9 cellular contexts compared by ENCODE assay signal in genomic region chr4:153083447-153083921, GRCh38.
A peak's percentile ranks its signal among the peaks of the same experiment; 100 is the strongest.
DNase-seq lines count a peak whose midpoint lies in the region; ATAC-seq, FAIRE-seq and TF ChIP-seq lines count a peak whose summit lies in the region.
"Had no signal": no experiment of that assay in that cellular context is flagged by ENCODE, and none has a peak within 500 bp of the region (broad histone marks: within the 10 kb centered on the region; RNA-seq: fewer than 3 reads in every experiment).

No MANE protein-coding gene starts in this region.

- H3K9ac ChIP-seq in mucosa of stomach (ENCODE audit: low read length): peak overlapping the region; percentile 32

- TF ChIP-seq CTCF in D721Med (IDR thresholded peaks at IDR 0.05; ENCODE audit: insufficient read depth, missing control alignments): peak; percentile 68

- H3K9me3 ChIP-seq in mucosa of stomach (ENCODE audit: control insufficient read depth, low read length): no peaks in the 10 kb centered on the region

- no peaks in the 10 kb centered on the region for H3K27me3 ChIP-seq in mucosa of stomach (ENCODE audit: control insufficient read depth, insufficient read depth, low read length)

- no peak overlapping the region for H3K27ac Mint-ChIP-seq in activated CD8-positive, alpha-beta memory T cell treated with anti-CD3 and anti-CD28 coated beads, Interleukin-2, amount 10 ng/mL, durations not matched to agents 7 days and 5 days
- H3K27ac Mint-ChIP-seq: dendritic cell treated with granulocyte-macrophage colony-stimulating factor and Interleukin-4, amounts not matched to agents 40 ng/mL and 50 ng/mL, for 4 days had no signal

- peaks cover 8% of the 10 kb centered on the region for H3K4me1 ChIP-seq in mucosa of stomach (ENCODE audit: control insufficient read depth, insufficient read depth, low read length)

- H3K4me3 Mint-ChIP-seq in activated CD8-positive, alpha-beta memory T cell treated with anti-CD3 and anti-CD28 coated beads, Interleukin-2, amount 10 ng/mL, durations not matched to agents 7 days and 5 days: no peak overlapping the region
- H3K4me3 Mint-ChIP-seq: dendritic cell treated with granulocyte-macrophage colony-stimulating factor and Interleukin-4, amounts not matched to agents 40 ng/mL and 50 ng/mL, for 4 days had no signal

- FAIRE-seq in D721Med (lab: Jason Lieb, UNC): peak; percentile 51

- H3K9me3 Mint-ChIP-seq in activated CD8-positive, alpha-beta memory T cell treated with anti-CD3 and anti-CD28 coated beads, Interleukin-2, amount 10 ng/mL, durations not matched to agents 7 days and 5 days (ENCODE audit: low read depth): no peaks in the 10 kb centered on the region
- H3K9me3 Mint-ChIP-seq: dendritic cell treated with granulocyte-macrophage colony-stimulating factor and Interleukin-4, amounts not matched to agents 40 ng/mL and 50 ng/mL, for 4 days had no signal

- H3K36me3 Mint-ChIP-seq in activated CD8-positive, alpha-beta memory T cell treated with anti-CD3 and anti-CD28 coated beads, Interleukin-2, amount 10 ng/mL, durations not matched to agents 7 days and 5 days: no peaks in the 10 kb centered on the region

- peak; percentile 74 for ATAC-seq in GM21381 (IDR thresholded peaks at IDR 0.05; ENCODE audit: unreplicated experiment)
- ATAC-seq in activated CD8-positive, alpha-beta memory T cell treated with anti-CD3 and anti-CD28 coated beads, Interleukin-2, amount 10 ng/mL, durations not matched to agents 7 days and 5 days: peak; percentile 64
- peak; percentile 84 for ATAC-seq in esophagus mucosa

- no peaks in the 10 kb centered on the region for H3K36me3 ChIP-seq in mucosa of stomach (ENCODE audit: control insufficient read depth, insufficient read depth, low read length)

- CTCF ChIA-PET in activated CD8-positive, alpha-beta memory T cell treated with anti-CD3 and anti-CD28 coated beads, Interleukin-2, amount 10 ng/mL, durations not matched to agents 7 days and 5 days (lab: Charles Lee): interaction anchor here (0.8 to 7.5 kb wide), 24 partner anchors 9 to 675 kb away, joined by 3 to 202 read pairs (median 4); no protein-coding TSS in a partner anchor

- peaks cover 57% of the 10 kb centered on the region for H3K27me3 Mint-ChIP-seq in activated CD8-positive, alpha-beta memory T cell treated with anti-CD3 and anti-CD28 coated beads, Interleukin-2, amount 10 ng/mL, durations not matched to agents 7 days and 5 days

- H3K4me1 Mint-ChIP-seq in activated CD8-positive, alpha-beta memory T cell treated with anti-CD3 and anti-CD28 coated beads, Interleukin-2, amount 10 ng/mL, durations not matched to agents 7 days and 5 days: peaks cover 20% of the 10 kb centered on the region

- no peak overlapping the region for H3K4me3 ChIP-seq in mucosa of stomach (ENCODE audit: low read length)

- DNase-seq in D721Med (ENCODE audit: insufficient read length, low spot score): no peak
- DNase-seq in HS-5 (ENCODE audit: low read depth): peak; percentile 43
- DNase-seq in NCI-H82 (lab: John Stamatoyannopoulos, UW): peak; percentile 88
- DNase-seq in activated CD8-positive, alpha-beta memory T cell treated with anti-CD3 and anti-CD28 coated beads, Interleukin-2, amount 10 ng/mL, durations not matched to agents 7 days and 5 days: peak; percentile 55
- DNase-seq in superior temporal gyrus (ENCODE audit: extremely low spot score): peak; percentile 98
